In genomic region chr1:244325056-244325764, GRCh38 we compare ENCODE assay signal across 8 cellular contexts.
DNase-seq lines count a peak whose midpoint lies in the region; ATAC-seq and TF ChIP-seq lines count a peak whose summit lies in the region.

No MANE protein-coding gene starts in this region.

- H3K27me3 ChIP-seq in GM23248 (replicated peaks; ENCODE audit: insufficient read depth) = no peaks in the 10 kb centered on the region
- no peaks in the 10 kb centered on the region for H3K27me3 ChIP-seq in esophagus (ENCODE audit: control insufficient read depth in 1 of 2, insufficient read depth in 2 of 2, low read length in 2 of 2)
- no peaks in the 10 kb centered on the region for H3K27me3 ChIP-seq in gastroesophageal sphincter

- H3K9me2 ChIP-seq in GM23248 (ENCODE audit: insufficient read depth) = no peaks in the 10 kb centered on the region

- no peaks in the 10 kb centered on the region for H4K20me1 ChIP-seq in GM23248 (ENCODE audit: insufficient read depth)

- peak; percentile 72 for ATAC-seq in GM18520 (IDR thresholded peaks at IDR 0.05; ENCODE audit: unreplicated experiment)
- no peak for ATAC-seq in gastroesophageal sphincter

- 60 to 61% methylated on average over 8 of the region's 8 CpGs for WGBS in GM23248 (ENCODE audit: low coverage in 1 of 2, low lambda C conversion rate in 2 of 2, missing lambda C conversion rate in 2 of 2), 2 experiments
- WGBS in esophagus, 2 donors = 52 to 58% methylated on average over 8 of the region's 8 CpGs
- 52 to 53% methylated on average over 8 of the region's 8 CpGs for WGBS in gastroesophageal sphincter (ENCODE audit: low coverage in 1 of 2), 2 donors

- no peak for TF ChIP-seq POLR2A in gastroesophageal sphincter (IDR thresholded peaks at IDR 0.05)

- H3K4me1 ChIP-seq in GM23248 (ENCODE audit: insufficient read depth) = peaks cover 16% of the 10 kb centered on the region
- H3K4me1 ChIP-seq in esophagus (ENCODE audit: control insufficient read depth in 2 of 2, insufficient read depth in 2 of 2, low read length in 1 of 2) = peaks cover 0 to 10% of the 10 kb centered on the region in 2 donors
- H3K4me1 ChIP-seq in gastroesophageal sphincter = peaks cover 0 to 13% (median 4%) of the 10 kb centered on the region in 3 donors

- no peak overlapping the region for H3K9ac ChIP-seq in GM23248

- H3K27ac ChIP-seq in GM23248 (no peak overlapping the region), esophagus (ENCODE audit: low read depth in 2 of 2, low read length in 1 of 2) (peak overlapping the region; percentile 35 to 38), gastroesophageal sphincter (peak overlapping the region in 2 of 4 donors; percentile 7 to 27)

- TF ChIP-seq EP300 in gastroesophageal sphincter (IDR thresholded peaks at IDR 0.05) = no peak

- H3K79me2 ChIP-seq in GM23248 (ENCODE audit: insufficient read depth) = no peaks in the 10 kb centered on the region

- no peak for TF ChIP-seq CTCF in gastroesophageal sphincter (IDR thresholded peaks at IDR 0.05)

- in situ Hi-C loops in GM23248 (cut with MboI) = no loop called here

- H3F3A ChIP-seq in GM23248 (ENCODE audit: insufficient read depth) = peaks cover 23% of the 10 kb centered on the region

- peak overlapping the region; percentile 42; the same call in 1 of the 2 replicates for H2AFZ ChIP-seq in GM23248

- H3K4me2 ChIP-seq in GM23248 (ENCODE audit: unreplicated experiment) = no peak overlapping the region

- H3K36me3 ChIP-seq in GM23248 (ENCODE audit: low read depth) (no peaks in the 10 kb centered on the region), esophagus (ENCODE audit: control insufficient read depth in 2 of 2, insufficient read depth in 2 of 2, low read length in 1 of 2) (no peaks in the 10 kb centered on the region), gastroesophageal sphincter (no peaks in the 10 kb centered on the region)

- DNase-seq in GM23248 (no peak), NAMALWA (ENCODE audit: low spot score) (peak; percentile 65), NCI-H128 (lab: John Stamatoyannopoulos, UW; ENCODE audit: unreplicated experiment) (no peak), NCI-H345 (lab: John Stamatoyannopoulos, UW) (no peak)
- DNase-seq in activated CD8-positive, alpha-beta memory T cell treated with anti-CD3 and anti-CD28 coated beads, Interleukin-2, amount 50 U/mL, for 48 hours = no peak

- H3K9me3 ChIP-seq in GM23248 (ENCODE audit: low read depth) (peaks cover 4% of the 10 kb centered on the region), esophagus (ENCODE audit: control insufficient read depth in 2 of 2, insufficient read depth in 1 of 2, low read depth in 1 of 2, low read length in 1 of 2) (no peaks in the 10 kb centered on the region), gastroesophageal sphincter (peaks cover 0 to 4% (median 0%) of the 10 kb centered on the region in 3 donors)

- no peak overlapping the region for H3K4me3 ChIP-seq in GM23248
- no peak overlapping the region for H3K4me3 ChIP-seq in esophagus (ENCODE audit: low read depth in 1 of 2, low read length in 2 of 2)
- no peak overlapping the region for H3K4me3 ChIP-seq in gastroesophageal sphincter
